In genomic region chr9:94213513-94214124, GRCh38 we compare ENCODE assay signal across 8 cellular contexts. TPM values are rescaled to one million over a fixed set of nuclear protein-coding genes. Genes with fewer than 3 reads are reported as not detected.
DNase-seq lines count a peak whose midpoint lies in the region; ATAC-seq and TF ChIP-seq lines count a peak whose summit lies in the region.

No MANE protein-coding gene starts in this region.

- peaks cover 3% of the 10 kb centered on the region for H3K9me3 Mint-ChIP-seq in neural crest cell
- H3K9me3 Mint-ChIP-seq in stimulated activated naive CD8-positive, alpha-beta T cell treated with anti-CD3 and anti-CD28 coated beads, Interleukin-15, amount 100 ng/mL, for 72 hours: no peaks in the 10 kb centered on the region

- peak; percentile 98 for ATAC-seq in stimulated activated naive CD8-positive, alpha-beta T cell treated with anti-CD3 and anti-CD28 coated beads, Interleukin-15, amount 100 ng/mL, for 72 hours

- H3K4me1 Mint-ChIP-seq in neural crest cell: peaks cover 3% of the 10 kb centered on the region
- H3K4me1 Mint-ChIP-seq in stimulated activated naive CD8-positive, alpha-beta T cell treated with anti-CD3 and anti-CD28 coated beads, Interleukin-15, amount 100 ng/mL, for 72 hours: peaks cover 6% of the 10 kb centered on the region

- H3K4me3 ChIP-seq in fibroblast of mammary gland (ENCODE audit: control insufficient read depth, low read depth, low read length): no peak overlapping the region

- peak; percentile 79 for TF ChIP-seq CTCF in fibroblast of mammary gland (conservative IDR thresholded peaks at IDR 0.05; ENCODE audit: control insufficient read depth, insufficient read depth, low read depth, low read length)
- peak; percentile 89 for TF ChIP-seq CTCF in neural crest cell (conservative IDR thresholded peaks at IDR 0.05)

- no peak overlapping the region for H3K4me3 Mint-ChIP-seq in neural crest cell
- peak overlapping the region; percentile 72 to 77 for H3K4me3 Mint-ChIP-seq in stimulated activated naive CD8-positive, alpha-beta T cell treated with anti-CD3 and anti-CD28 coated beads, Interleukin-15, amount 100 ng/mL, for 72 hours

- no peak overlapping the region for H3K27ac Mint-ChIP-seq in neural crest cell (ENCODE audit: unreplicated experiment)
- H3K27ac Mint-ChIP-seq in stimulated activated naive CD8-positive, alpha-beta T cell treated with anti-CD3 and anti-CD28 coated beads, Interleukin-15, amount 100 ng/mL, for 72 hours: peak overlapping the region in 1 of 2 donors; percentile 78

- DNase-seq in DMS79 treated with DMSO at 0.1 percent for 48 hours (lab: John Stamatoyannopoulos, UW): peak; percentile 39
- DNase-seq in GOT3 (lab: John Stamatoyannopoulos, UW): peak; percentile 3
- DNase-seq in M059J (ENCODE audit: low read depth): peak; percentile 74
- peak; percentile 90 for DNase-seq in RKO (ENCODE audit: low spot score)
- peak; percentile 74 to 80 for DNase-seq in activated T-cell treated with anti-CD3 and anti-CD28 coated beads, Interleukin-2, amount 50 U/mL, for 48 hours
- peak; percentile 83 for DNase-seq in fibroblast of mammary gland (ENCODE audit: low read depth)
- DNase-seq in neural crest cell (ENCODE audit: low read depth, low spot score): peak; percentile 72
- DNase-seq in stimulated activated naive CD8-positive, alpha-beta T cell treated with anti-CD3 and anti-CD28 coated beads, Interleukin-15, amount 100 ng/mL, for 72 hours: peak; percentile 67 to 77

- peaks cover 6% of the 10 kb centered on the region for H3K27me3 Mint-ChIP-seq in neural crest cell (ENCODE audit: low read depth)
- peaks cover 30% of the 10 kb centered on the region for H3K27me3 Mint-ChIP-seq in stimulated activated naive CD8-positive, alpha-beta T cell treated with anti-CD3 and anti-CD28 coated beads, Interleukin-15, amount 100 ng/mL, for 72 hours

- peaks cover 2% of the 10 kb centered on the region for H3K36me3 Mint-ChIP-seq in neural crest cell (ENCODE audit: low read depth)

RNA-seq across cellular contexts. Expression of gene ZNF169, which starts 45.5 kb away (rescaled TPM):
- 1.4 and 1.6 TPM in 2 replicates for total RNA-seq in M059J (2014; rRNA removed; shearing (Covaris generic))
- 5.9 and 7.6 TPM in 2 replicates for total RNA-seq in neural crest cell

Comparison
In these comparisons a context has a peak if more than half of its experiments do, and no peak if none do; other contexts are left out.
1. DNase-seq: peak in every context shown above with its lines; median percentile 90 in RKO; 83 in fibroblast of mammary gland; 77 in activated T-cell treated with anti-CD3 and anti-CD28 coated beads, Interleukin-2, amount 50 U/mL, for 48 hours; 74 in M059J; 72 in neural crest cell; 72 in stimulated activated naive CD8-positive, alpha-beta T cell treated with anti-CD3 and anti-CD28 coated beads, Interleukin-15, amount 100 ng/mL, for 72 hours; 39 in DMS79 treated with DMSO at 0.1 percent for 48 hours; 3 in GOT3.